1 cellular context compared by ENCODE assay signal in the genomic region with DNA sequence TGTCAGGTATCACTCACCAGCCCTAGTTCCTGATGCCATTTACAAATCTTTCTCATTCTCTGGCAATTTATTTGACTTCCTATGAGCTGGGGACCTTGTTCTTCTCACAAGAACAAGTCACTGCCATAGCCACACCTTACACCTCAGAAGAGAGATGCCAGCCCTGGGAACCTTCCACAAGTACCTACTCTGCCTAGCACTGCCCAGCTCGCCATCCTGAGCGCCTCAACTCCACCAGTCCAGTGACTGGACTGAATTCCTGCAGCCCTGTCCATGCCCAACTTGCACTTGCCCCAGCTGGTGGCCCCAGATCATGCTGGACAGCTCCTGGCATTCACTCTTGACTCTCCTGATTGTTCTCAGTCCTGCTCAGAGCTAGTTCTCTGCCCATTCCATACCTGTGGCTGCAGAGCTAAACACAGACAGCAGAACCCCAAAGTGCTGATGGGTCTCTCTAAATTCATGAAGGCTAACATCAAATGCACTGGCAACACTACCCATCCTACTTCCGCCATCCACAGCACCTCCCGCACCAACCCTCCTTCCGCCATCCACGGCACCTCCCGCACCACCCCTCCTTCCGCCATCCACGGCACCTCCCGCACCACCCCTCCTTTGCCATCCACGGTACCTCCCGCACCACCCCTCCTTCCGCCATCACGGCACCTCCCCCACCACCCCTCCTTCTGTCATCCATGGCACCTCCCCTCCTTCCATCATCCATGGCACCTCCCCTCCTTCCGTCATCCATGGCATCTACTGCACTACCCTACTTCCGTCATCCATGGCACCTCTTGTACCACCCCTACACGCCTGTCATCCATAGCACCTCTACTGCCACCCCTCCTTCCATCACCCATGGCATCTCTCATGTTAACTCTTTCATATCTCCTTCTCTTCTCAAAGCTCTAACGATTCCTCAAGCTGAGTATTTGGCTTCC.
TF ChIP-seq lines count a peak whose summit lies in the region.

No MANE protein-coding gene starts in this region.

TF ChIP-seq in K562, 482 proteins besides CTCF, POLR2A, EP300 and RAD21 (continued from another document and continues in another):
- TF ChIP-seq, protein P1, sequence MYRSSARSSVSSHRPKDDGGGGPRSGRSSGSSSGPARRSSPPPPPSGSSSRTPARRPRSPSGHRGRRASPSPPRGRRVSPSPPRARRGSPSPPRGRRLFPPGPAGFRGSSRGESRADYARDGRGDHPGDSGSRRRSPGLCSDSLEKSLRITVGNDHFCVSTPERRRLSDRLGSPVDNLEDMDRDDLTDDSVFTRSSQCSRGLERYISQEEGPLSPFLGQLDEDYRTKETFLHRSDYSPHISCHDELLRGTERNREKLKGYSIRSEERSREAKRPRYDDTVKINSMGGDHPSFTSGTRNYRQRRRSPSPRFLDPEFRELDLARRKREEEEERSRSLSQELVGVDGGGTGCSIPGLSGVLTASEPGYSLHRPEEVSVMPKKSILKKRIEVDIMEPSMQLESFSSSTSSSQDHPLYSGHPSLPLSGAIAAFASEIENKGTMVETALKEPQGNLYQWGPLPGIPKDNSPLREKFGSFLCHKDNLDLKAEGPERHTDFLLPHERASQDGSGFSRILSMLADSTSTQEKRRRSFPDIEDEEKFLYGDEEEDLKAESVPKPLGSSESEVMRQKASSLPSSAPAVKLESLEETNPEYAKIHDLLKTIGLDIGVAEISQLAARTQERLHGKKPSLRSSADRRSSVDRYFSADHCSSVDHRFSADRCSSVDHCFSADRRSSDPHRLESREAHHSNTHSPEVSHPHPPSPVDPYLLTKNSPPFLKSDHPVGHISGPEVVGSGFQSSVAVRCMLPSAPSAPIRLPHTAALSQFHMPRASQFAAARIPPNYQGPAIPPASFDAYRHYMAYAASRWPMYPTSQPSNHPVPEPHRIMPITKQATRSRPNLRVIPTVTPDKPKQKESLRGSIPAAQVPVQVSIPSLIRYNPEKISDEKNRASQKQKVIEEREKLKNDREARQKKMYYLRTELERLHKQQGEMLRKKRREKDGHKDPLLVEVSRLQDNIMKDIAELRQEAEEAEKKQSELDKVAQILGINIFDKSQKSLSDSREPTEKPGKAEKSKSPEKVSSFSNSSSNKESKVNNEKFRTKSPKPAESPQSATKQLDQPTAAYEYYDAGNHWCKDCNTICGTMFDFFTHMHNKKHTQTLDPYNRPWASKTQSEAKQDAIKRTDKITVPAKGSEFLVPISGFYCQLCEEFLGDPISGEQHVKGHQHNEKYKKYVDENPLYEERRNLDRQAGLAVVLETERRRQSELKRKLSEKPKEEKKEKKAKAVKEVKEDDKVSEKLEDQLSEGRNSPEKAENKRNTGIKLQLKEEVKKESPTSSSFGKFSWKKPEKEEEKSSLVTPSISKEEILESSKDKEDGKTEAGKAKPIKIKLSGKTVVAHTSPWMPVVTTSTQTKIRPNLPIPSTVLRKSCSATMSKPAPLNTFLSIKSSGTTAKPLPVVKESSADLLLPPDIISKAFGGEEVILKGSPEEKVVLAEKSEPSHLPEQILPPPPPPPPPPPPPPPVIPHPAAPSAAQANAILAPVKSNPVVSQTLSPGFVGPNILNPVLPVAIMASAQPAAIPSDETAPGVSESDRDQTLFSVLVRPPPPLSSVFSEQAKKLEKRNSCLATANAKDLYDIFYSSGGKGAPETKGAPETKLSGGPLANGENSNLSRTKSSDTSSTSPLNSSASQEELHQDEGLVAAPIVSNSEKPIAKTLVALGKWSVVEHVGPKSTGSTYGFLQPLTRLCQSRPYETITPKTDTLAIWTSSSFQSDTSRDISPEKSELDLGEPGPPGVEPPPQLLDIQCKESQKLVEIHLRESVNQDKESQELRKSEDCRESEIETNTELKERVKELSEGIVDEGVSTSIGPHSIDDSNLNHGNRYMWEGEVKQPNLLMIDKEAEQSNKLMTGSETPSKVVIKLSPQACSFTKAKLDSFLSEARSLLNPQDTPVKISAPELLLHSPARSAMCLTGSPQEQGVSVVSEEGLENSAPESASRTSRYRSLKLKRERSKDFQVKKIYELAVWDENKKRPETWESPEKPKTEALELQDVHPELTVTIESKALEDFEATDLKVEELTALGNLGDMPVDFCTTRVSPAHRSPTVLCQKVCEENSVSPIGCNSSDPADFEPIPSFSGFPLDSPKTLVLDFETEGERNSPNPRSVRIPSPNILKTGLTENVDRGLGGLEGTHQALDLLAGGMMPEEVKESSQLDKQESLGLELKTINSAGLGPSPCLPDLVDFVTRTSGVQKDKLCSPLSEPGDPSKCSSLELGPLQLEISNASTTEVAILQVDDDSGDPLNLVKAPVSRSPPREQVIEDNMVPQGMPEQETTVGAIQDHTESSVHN (IDR thresholded peaks at IDR 0.05; ENCODE audit: borderline replicate concordance in 1 of 2, low read depth in 1 of 2): no peak
- TF ChIP-seq ZNF146 (CRISPR knock-in tag; IDR thresholded peaks at IDR 0.05; ENCODE audit: unreplicated experiment): no peak
- no peak for TF ChIP-seq MAFF (IDR thresholded peaks at IDR 0.05; ENCODE audit: low read length)
- TF ChIP-seq, protein P2, sequence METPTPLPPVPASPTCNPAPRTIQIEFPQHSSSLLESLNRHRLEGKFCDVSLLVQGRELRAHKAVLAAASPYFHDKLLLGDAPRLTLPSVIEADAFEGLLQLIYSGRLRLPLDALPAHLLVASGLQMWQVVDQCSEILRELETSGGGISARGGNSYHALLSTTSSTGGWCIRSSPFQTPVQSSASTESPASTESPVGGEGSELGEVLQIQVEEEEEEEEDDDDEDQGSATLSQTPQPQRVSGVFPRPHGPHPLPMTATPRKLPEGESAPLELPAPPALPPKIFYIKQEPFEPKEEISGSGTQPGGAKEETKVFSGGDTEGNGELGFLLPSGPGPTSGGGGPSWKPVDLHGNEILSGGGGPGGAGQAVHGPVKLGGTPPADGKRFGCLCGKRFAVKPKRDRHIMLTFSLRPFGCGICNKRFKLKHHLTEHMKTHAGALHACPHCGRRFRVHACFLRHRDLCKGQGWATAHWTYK (CRISPR knock-in tag; IDR thresholded peaks at IDR 0.05): peak; percentile 86
- TF ChIP-seq KLF6 (CRISPR knock-in tag; IDR thresholded peaks at IDR 0.05; ENCODE audit: borderline replicate concordance): peak; percentile 48; the same call in 1 of the 2 replicates
- peak; percentile 76 for TF ChIP-seq ETV1 (tag; conservative IDR thresholded peaks at IDR 0.05; ENCODE audit: low read depth)
- peak; percentile 92 for TF ChIP-seq ZNF165 (CRISPR knock-in tag; IDR thresholded peaks at IDR 0.05; ENCODE audit: borderline replicate concordance)
- TF ChIP-seq ZNF668 (CRISPR knock-in tag; IDR thresholded peaks at IDR 0.05): 0 out of 2 replicates have a peak, but pooled peaks have one; percentile 45
- no peak for TF ChIP-seq PHF20 (IDR thresholded peaks at IDR 0.05; ENCODE audit: partially characterized antibody)
- no peak for TF ChIP-seq NBN (IDR thresholded peaks at IDR 0.05; ENCODE audit: low read depth)
- no peak for TF ChIP-seq SLC30A9 (CRISPR knock-in tag; IDR thresholded peaks at IDR 0.05)
- TF ChIP-seq RBM25 (IDR thresholded peaks at IDR 0.05; ENCODE audit: low read depth, low read length, severe bottlenecking): no peak
- TF ChIP-seq SRF (CRISPR knock-in tag; IDR thresholded peaks at IDR 0.05): no peak
- no peak for TF ChIP-seq ZNF124 (CRISPR knock-in tag; IDR thresholded peaks at IDR 0.05)
- no peak for TF ChIP-seq RBM34 (IDR thresholded peaks at IDR 0.05; ENCODE audit: borderline replicate concordance, insufficient read depth, low read length)
- TF ChIP-seq ZFP30 (CRISPR knock-in tag; IDR thresholded peaks at IDR 0.05; ENCODE audit: borderline replicate concordance): no peak
- TF ChIP-seq GABPB1 (CRISPR knock-in tag; IDR thresholded peaks at IDR 0.05): no peak
- peak; percentile 13 for TF ChIP-seq SMAD1 (IDR thresholded peaks at IDR 0.05; ENCODE audit: low read depth, low read length, partially characterized antibody)
- TF ChIP-seq, protein P3, sequence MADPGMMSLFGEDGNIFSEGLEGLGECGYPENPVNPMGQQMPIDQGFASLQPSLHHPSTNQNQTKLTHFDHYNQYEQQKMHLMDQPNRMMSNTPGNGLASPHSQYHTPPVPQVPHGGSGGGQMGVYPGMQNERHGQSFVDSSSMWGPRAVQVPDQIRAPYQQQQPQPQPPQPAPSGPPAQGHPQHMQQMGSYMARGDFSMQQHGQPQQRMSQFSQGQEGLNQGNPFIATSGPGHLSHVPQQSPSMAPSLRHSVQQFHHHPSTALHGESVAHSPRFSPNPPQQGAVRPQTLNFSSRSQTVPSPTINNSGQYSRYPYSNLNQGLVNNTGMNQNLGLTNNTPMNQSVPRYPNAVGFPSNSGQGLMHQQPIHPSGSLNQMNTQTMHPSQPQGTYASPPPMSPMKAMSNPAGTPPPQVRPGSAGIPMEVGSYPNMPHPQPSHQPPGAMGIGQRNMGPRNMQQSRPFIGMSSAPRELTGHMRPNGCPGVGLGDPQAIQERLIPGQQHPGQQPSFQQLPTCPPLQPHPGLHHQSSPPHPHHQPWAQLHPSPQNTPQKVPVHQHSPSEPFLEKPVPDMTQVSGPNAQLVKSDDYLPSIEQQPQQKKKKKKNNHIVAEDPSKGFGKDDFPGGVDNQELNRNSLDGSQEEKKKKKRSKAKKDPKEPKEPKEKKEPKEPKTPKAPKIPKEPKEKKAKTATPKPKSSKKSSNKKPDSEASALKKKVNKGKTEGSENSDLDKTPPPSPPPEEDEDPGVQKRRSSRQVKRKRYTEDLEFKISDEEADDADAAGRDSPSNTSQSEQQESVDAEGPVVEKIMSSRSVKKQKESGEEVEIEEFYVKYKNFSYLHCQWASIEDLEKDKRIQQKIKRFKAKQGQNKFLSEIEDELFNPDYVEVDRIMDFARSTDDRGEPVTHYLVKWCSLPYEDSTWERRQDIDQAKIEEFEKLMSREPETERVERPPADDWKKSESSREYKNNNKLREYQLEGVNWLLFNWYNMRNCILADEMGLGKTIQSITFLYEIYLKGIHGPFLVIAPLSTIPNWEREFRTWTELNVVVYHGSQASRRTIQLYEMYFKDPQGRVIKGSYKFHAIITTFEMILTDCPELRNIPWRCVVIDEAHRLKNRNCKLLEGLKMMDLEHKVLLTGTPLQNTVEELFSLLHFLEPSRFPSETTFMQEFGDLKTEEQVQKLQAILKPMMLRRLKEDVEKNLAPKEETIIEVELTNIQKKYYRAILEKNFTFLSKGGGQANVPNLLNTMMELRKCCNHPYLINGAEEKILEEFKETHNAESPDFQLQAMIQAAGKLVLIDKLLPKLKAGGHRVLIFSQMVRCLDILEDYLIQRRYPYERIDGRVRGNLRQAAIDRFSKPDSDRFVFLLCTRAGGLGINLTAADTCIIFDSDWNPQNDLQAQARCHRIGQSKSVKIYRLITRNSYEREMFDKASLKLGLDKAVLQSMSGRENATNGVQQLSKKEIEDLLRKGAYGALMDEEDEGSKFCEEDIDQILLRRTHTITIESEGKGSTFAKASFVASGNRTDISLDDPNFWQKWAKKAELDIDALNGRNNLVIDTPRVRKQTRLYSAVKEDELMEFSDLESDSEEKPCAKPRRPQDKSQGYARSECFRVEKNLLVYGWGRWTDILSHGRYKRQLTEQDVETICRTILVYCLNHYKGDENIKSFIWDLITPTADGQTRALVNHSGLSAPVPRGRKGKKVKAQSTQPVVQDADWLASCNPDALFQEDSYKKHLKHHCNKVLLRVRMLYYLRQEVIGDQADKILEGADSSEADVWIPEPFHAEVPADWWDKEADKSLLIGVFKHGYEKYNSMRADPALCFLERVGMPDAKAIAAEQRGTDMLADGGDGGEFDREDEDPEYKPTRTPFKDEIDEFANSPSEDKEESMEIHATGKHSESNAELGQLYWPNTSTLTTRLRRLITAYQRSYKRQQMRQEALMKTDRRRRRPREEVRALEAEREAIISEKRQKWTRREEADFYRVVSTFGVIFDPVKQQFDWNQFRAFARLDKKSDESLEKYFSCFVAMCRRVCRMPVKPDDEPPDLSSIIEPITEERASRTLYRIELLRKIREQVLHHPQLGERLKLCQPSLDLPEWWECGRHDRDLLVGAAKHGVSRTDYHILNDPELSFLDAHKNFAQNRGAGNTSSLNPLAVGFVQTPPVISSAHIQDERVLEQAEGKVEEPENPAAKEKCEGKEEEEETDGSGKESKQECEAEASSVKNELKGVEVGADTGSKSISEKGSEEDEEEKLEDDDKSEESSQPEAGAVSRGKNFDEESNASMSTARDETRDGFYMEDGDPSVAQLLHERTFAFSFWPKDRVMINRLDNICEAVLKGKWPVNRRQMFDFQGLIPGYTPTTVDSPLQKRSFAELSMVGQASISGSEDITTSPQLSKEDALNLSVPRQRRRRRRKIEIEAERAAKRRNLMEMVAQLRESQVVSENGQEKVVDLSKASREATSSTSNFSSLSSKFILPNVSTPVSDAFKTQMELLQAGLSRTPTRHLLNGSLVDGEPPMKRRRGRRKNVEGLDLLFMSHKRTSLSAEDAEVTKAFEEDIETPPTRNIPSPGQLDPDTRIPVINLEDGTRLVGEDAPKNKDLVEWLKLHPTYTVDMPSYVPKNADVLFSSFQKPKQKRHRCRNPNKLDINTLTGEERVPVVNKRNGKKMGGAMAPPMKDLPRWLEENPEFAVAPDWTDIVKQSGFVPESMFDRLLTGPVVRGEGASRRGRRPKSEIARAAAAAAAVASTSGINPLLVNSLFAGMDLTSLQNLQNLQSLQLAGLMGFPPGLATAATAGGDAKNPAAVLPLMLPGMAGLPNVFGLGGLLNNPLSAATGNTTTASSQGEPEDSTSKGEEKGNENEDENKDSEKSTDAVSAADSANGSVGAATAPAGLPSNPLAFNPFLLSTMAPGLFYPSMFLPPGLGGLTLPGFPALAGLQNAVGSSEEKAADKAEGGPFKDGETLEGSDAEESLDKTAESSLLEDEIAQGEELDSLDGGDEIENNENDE (IDR thresholded peaks at IDR 0.05; ENCODE audit: low read depth, low read length): no peak
- TF ChIP-seq SMARCC2 (IDR thresholded peaks at IDR 0.05; ENCODE audit: low read depth): no peak
- peak; percentile 42 for TF ChIP-seq CREBBP (IDR thresholded peaks at IDR 0.05; ENCODE audit: low read depth, low read length)
- 0 out of 2 replicates have a peak, but pooled peaks have one; percentile 14 for TF ChIP-seq PHF21A (IDR thresholded peaks at IDR 0.05; ENCODE audit: borderline replicate concordance, low read depth)
- TF ChIP-seq, protein P4, sequence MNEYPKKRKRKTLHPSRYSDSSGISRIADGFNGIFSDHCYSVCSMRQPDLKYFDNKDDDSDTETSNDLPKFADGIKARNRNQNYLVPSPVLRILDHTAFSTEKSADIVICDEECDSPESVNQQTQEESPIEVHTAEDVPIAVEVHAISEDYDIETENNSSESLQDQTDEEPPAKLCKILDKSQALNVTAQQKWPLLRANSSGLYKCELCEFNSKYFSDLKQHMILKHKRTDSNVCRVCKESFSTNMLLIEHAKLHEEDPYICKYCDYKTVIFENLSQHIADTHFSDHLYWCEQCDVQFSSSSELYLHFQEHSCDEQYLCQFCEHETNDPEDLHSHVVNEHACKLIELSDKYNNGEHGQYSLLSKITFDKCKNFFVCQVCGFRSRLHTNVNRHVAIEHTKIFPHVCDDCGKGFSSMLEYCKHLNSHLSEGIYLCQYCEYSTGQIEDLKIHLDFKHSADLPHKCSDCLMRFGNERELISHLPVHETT (CRISPR knock-in tag; conservative IDR thresholded peaks at IDR 0.05 in 1 of 2, IDR thresholded peaks at IDR 0.05 in 1 of 2): peak in 1 of 2 experiments; percentile 66; a peak in 2 of 4 replicates
